ENCODE assay signal across 8 cellular contexts in the genomic region with DNA sequence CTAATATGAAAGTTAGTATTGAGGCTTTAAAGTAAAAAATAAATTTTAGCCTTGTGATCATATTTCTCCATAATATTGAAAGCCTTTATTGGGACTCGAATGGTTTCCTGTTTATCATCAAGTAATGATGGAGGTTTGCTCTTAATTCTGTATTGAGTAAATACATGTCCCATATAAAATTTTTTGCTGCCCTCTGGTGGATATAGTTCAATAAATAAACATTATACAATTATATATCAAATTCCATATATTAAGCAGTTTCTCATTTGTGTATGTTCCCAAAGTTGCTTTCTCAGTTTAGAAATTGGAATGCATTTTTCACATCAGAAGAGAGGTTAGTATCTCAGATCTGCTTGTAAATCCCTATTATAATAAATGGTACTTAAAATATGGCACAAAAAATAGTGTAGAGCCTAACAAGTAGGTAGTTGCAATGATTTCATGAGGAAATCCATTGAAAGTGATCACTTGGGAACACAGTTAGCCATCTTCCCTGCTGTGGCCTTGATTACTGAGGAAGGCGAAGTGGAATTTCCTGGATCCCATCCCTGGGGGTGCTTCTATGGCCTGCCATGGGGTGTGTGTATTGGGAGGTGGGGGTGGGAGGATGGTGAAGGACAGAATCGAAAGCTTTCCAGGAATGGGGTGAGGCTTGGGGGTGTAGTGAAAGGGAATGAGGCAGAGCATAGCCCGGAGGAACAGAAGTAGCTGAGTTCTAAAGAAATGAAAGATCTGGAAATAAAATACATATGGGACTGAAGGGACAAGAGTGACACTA.
DNase-seq lines count a peak whose midpoint lies in the region; ATAC-seq and TF ChIP-seq lines count a peak whose summit lies in the region.

No MANE protein-coding gene starts in this region.

- no peak overlapping the region for H3K27ac Mint-ChIP-seq in activated CD4-positive, alpha-beta T cell treated with anti-CD3 and anti-CD28 coated beads, Interleukin-2, amount 10 ng/mL, durations not matched to agents 24 days and 14 days

- H3K27ac ChIP-seq in 22Rv1, result no peak overlapping the region

- H3K36me3 Mint-ChIP-seq in activated CD4-positive, alpha-beta T cell treated with anti-CD3 and anti-CD28 coated beads, Interleukin-2, amount 10 ng/mL, durations not matched to agents 24 days and 14 days (ENCODE audit: low read depth), result peaks cover 5% of the 10 kb centered on the region

- TF ChIP-seq CTCF in 22Rv1 (IDR thresholded peaks at IDR 0.05), result peak; percentile 47
- peak; percentile 13 for TF ChIP-seq CTCF in choroid plexus epithelial cell (conservative IDR thresholded peaks at IDR 0.05; ENCODE audit: low read depth, low read length)

- no peak overlapping the region for H3K4me3 Mint-ChIP-seq in activated CD4-positive, alpha-beta T cell treated with anti-CD3 and anti-CD28 coated beads, Interleukin-2, amount 10 ng/mL, durations not matched to agents 24 days and 14 days

- no peak overlapping the region for H3K4me3 ChIP-seq in choroid plexus epithelial cell (ENCODE audit: low read depth, low read length)

- intact Hi-C loops in activated CD4-positive, alpha-beta T cell treated with anti-CD3 and anti-CD28 coated beads, Interleukin-2, amount 10 ng/mL, durations not matched to agents 24 days and 14 days (cut with micrococcal nuclease), result loop anchor here (1.0 to 10.0 kb wide), 4 partner anchors 81 to 518 kb away; no protein-coding TSS in a partner anchor

- H3K4me1 Mint-ChIP-seq in activated CD4-positive, alpha-beta T cell treated with anti-CD3 and anti-CD28 coated beads, Interleukin-2, amount 10 ng/mL, durations not matched to agents 24 days and 14 days, result peaks cover 13% of the 10 kb centered on the region

- H3K27me3 Mint-ChIP-seq in activated CD4-positive, alpha-beta T cell treated with anti-CD3 and anti-CD28 coated beads, Interleukin-2, amount 10 ng/mL, durations not matched to agents 24 days and 14 days, result peaks cover 3% of the 10 kb centered on the region

- peak; percentile 74 for DNase-seq in NCI-H69 (lab: John Stamatoyannopoulos, UW)
- DNase-seq in choroid plexus epithelial cell (ENCODE audit: low read depth), result peak; percentile 67
- DNase-seq in myocyte (ENCODE audit: low read depth), result peak; percentile 40
- DNase-seq in activated CD4-positive, alpha-beta T cell treated with anti-CD3 and anti-CD28 coated beads, Interleukin-2, amount 10 ng/mL, durations not matched to agents 24 days and 14 days, result no peak

- H3K9me3 Mint-ChIP-seq in activated CD4-positive, alpha-beta T cell treated with anti-CD3 and anti-CD28 coated beads, Interleukin-2, amount 10 ng/mL, durations not matched to agents 24 days and 14 days, result peaks cover 4% of the 10 kb centered on the region

- ATAC-seq in GM18868 (IDR thresholded peaks at IDR 0.05; ENCODE audit: unreplicated experiment) (peak; percentile 41), GM19328 (IDR thresholded peaks at IDR 0.05; ENCODE audit: unreplicated experiment) (no peak), GM21515 (IDR thresholded peaks at IDR 0.05; ENCODE audit: unreplicated experiment) (no peak)
